In the genomic region with DNA sequence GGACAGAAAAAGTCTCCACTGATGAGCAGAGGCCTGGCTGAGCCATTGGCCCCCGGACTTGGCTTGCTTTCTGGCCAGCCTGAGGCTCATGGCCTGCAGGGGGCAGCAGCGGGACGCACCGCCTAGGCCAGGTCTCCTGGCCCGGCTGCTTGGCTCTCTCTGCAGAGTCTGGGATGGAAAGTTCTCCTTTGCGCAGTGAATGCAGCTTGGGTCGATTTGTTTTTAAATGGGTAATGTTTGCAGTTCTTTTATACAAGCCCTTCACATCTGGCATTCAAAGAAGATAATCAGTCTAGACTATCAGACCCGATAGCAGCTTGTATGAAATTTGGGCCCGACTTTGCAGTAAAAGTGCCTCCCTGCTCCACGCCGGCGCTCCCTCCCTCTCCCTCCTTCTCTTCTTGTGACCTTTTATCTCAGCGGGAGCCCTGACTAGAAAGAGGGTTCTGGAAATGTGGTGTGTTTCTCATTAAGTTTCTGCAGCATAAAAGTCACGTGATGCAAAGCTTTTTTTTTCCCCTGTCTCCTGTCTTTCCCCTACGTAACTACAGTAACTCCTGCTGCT, we compare ENCODE assay signal across 8 cellular contexts. TPM values are rescaled to one million over a fixed set of nuclear protein-coding genes. Genes with fewer than 3 reads are reported as not detected.
DNase-seq lines count a peak whose midpoint lies in the region; ATAC-seq and TF ChIP-seq lines count a peak whose summit lies in the region.

No MANE protein-coding gene starts in this region.

- H3K4me1 Mint-ChIP-seq in type B pancreatic cell (ENCODE audit: unreplicated experiment) = peaks cover 28% of the 10 kb centered on the region

- no peaks in the 10 kb centered on the region for H3K9me3 Mint-ChIP-seq in type B pancreatic cell

- peak overlapping the region; percentile 1 for H3K27ac Mint-ChIP-seq in type B pancreatic cell

- H3K79me1 ChIP-seq in trophoblast cell (ENCODE audit: low read length) = no peaks in the 10 kb centered on the region

- H3K4me1 ChIP-seq in BE2C (peaks cover 5% of the 10 kb centered on the region), trophoblast cell (ENCODE audit: control insufficient read depth in 1 of 2, insufficient read depth in 2 of 2, low read length in 2 of 2) (peaks cover 3 to 18% of the 10 kb centered on the region in 2 experiments)

- peak overlapping the region; percentile 34 for H3K4me3 Mint-ChIP-seq in type B pancreatic cell

- no CpG with 5 or more reads among the region's 15 CpGs for WGBS in trophoblast cell (ENCODE audit: extremely low coverage, insufficient coverage, insufficient read length)

- H3K27me3 Mint-ChIP-seq in type B pancreatic cell = peaks cover 6% of the 10 kb centered on the region

- no peak overlapping the region for H2AFZ ChIP-seq in trophoblast cell (ENCODE audit: insufficient read depth, low read length, poor library complexity)

- H3K36me3 Mint-ChIP-seq in type B pancreatic cell = no peaks in the 10 kb centered on the region

- peak overlapping the region; percentile 35 for H3K4me2 ChIP-seq in trophoblast cell (ENCODE audit: low read length)

- H3K23ac ChIP-seq in trophoblast cell (ENCODE audit: low read length) = no peak overlapping the region

- no peak overlapping the region for H2BK120ac ChIP-seq in trophoblast cell (ENCODE audit: insufficient read depth, low read length, poor library complexity)

- H4K91ac ChIP-seq in trophoblast cell (ENCODE audit: low read depth, low read length) = no peak overlapping the region

- H3K36me3 ChIP-seq in BE2C (no peaks in the 10 kb centered on the region), trophoblast cell (ENCODE audit: control insufficient read depth in 1 of 2, insufficient read depth in 2 of 2, low read length in 2 of 2) (no peaks in the 10 kb centered on the region)

- DNase-seq in BE2C (peak; percentile 87), Kasumi-1 (lab: John Stamatoyannopoulos, UW) (peak; percentile 67 to 74), SW480 (ENCODE audit: low spot score) (peak; percentile 63), cardiac septum (ENCODE audit: low spot score) (peak; percentile 92), trophoblast cell (peak; percentile 76 to 83), type B pancreatic cell (ENCODE audit: extremely low spot score, unreplicated experiment) (peak; percentile 92)
- DNase-seq in activated naive CD8-positive, alpha-beta T cell treated with anti-CD3 and anti-CD28 coated beads, Interleukin-2, amount 50 U/mL, for 16 hours (ENCODE audit: low read depth, low spot score) = peak; percentile 35

- peak; percentile 65 for ATAC-seq in GM19351 (IDR thresholded peaks at IDR 0.05; ENCODE audit: unreplicated experiment)

- no peak overlapping the region for H2BK12ac ChIP-seq in trophoblast cell (ENCODE audit: low read length)

- no peak overlapping the region for H2BK5ac ChIP-seq in trophoblast cell (ENCODE audit: low read depth, low read length, poor library complexity)

- H3K4me3 ChIP-seq in BE2C (ENCODE audit: low read depth, low read length) (peak overlapping the region; percentile 42), trophoblast cell (ENCODE audit: low read depth, low read length) (no peak overlapping the region)

- H3K27me3 ChIP-seq in BE2C = no peaks in the 10 kb centered on the region
- no peaks in the 10 kb centered on the region for H3K27me3 ChIP-seq in trophoblast cell (ENCODE audit: insufficient read depth, low read length)

- no peak overlapping the region for H3K18ac ChIP-seq in trophoblast cell (ENCODE audit: low read length)

- H2AK5ac ChIP-seq in trophoblast cell (ENCODE audit: low read length) = no peak overlapping the region

- H4K12ac ChIP-seq in trophoblast cell (ENCODE audit: low read depth, low read length) = no peak overlapping the region

- H3K4ac ChIP-seq in trophoblast cell (ENCODE audit: low read depth, low read length) = no peak overlapping the region

- H4K8ac ChIP-seq in trophoblast cell (ENCODE audit: low read depth, low read length) = no peak overlapping the region

- intact Hi-C loops in cardiac septum (cut with DNase I) = loop anchor here (2.0 to 10.0 kb wide), 6 partner anchors 196 to 1133 kb away; a partner anchor contains a TSS

- H3K79me2 ChIP-seq in trophoblast cell (ENCODE audit: control insufficient read depth, insufficient read depth, low read length, poor library complexity) = no peaks in the 10 kb centered on the region

- peak; percentile 84 for TF ChIP-seq CTCF in BE2C (IDR thresholded peaks at IDR 0.05; ENCODE audit: low read depth, low read length)
- peak; percentile 98 for TF ChIP-seq CTCF in type B pancreatic cell (conservative IDR thresholded peaks at IDR 0.05)

- H3K14ac ChIP-seq in trophoblast cell (ENCODE audit: low read length) = no peak overlapping the region

- H3K9me3 ChIP-seq in BE2C (no peaks in the 10 kb centered on the region), trophoblast cell (ENCODE audit: insufficient read depth, low read depth, low read length) (no peaks in the 10 kb centered on the region)

- no peak overlapping the region for H3K9ac ChIP-seq in trophoblast cell (ENCODE audit: low read length)

- no peak overlapping the region for H3K27ac ChIP-seq in trophoblast cell (ENCODE audit: low read depth, low read length)

RNA-seq across cellular contexts. Expression of a gene that starts 59.9 kb away (rescaled TPM):
- polyA plus RNA-seq in BE2C (2012; ENCODE audit: insufficient read depth, insufficient read length, low read depth) = 8.4 TPM
- total RNA-seq in cardiac septum (14.0 TPM), type B pancreatic cell (ENCODE audit: low replicate concordance) (17.0 and 23.3 TPM in 2 replicates)
- polyA plus RNA-seq in trophoblast cell (2013) = 15.0 and 15.4 TPM in 2 replicates

Comparison
In these comparisons a context has a peak if more than half of its experiments do, and no peak if none do; other contexts are left out.
1. DNase-seq: peak in every context shown above with its lines; median percentile 92 in cardiac septum; 92 in type B pancreatic cell; 87 in BE2C; 80 in trophoblast cell; 70 in Kasumi-1; 63 in SW480; 35 in activated naive CD8-positive, alpha-beta T cell treated with anti-CD3 and anti-CD28 coated beads, Interleukin-2, amount 50 U/mL, for 16 hours.